ENCODE assay signal across 1 cellular context in genomic region chr2:78418041-78418440, GRCh38.
TF ChIP-seq lines count a peak whose summit lies in the region.

No MANE protein-coding gene starts in this region.

TF ChIP-seq in SK-N-SH treated with all-trans-retinoic acid at 6 μM for 48 hours, 23 proteins besides CTCF, POLR2A, EP300 and RAD21 (continued from another document):
- TF ChIP-seq CREB5 (CRISPR knock-in tag; IDR thresholded peaks at IDR 0.05; ENCODE audit: low read depth) (peak; percentile 88), OSR1 (CRISPR knock-in tag; IDR thresholded peaks at IDR 0.05) (no peak), PPARA (CRISPR knock-in tag; IDR thresholded peaks at IDR 0.05; ENCODE audit: borderline replicate concordance) (no peak), BACH2 (CRISPR knock-in tag; IDR thresholded peaks at IDR 0.05; ENCODE audit: borderline replicate concordance) (no peak), ZNF70 (CRISPR knock-in tag; IDR thresholded peaks at IDR 0.05) (no peak), ARNTL (CRISPR knock-in tag; IDR thresholded peaks at IDR 0.05; ENCODE audit: borderline replicate concordance, low read depth) (no peak), RARB (CRISPR knock-in tag; IDR thresholded peaks at IDR 0.05) (no peak), TCF4 (CRISPR knock-in tag; IDR thresholded peaks at IDR 0.05; ENCODE audit: borderline replicate concordance) (no peak), CSRNP3 (CRISPR knock-in tag; IDR thresholded peaks at IDR 0.05) (no peak; the same call in 1 of the 2 replicates), TSHZ2 (CRISPR knock-in tag; IDR thresholded peaks at IDR 0.05) (no peak)
